ENCODE assay signal across 8 cellular contexts in the genomic region with DNA sequence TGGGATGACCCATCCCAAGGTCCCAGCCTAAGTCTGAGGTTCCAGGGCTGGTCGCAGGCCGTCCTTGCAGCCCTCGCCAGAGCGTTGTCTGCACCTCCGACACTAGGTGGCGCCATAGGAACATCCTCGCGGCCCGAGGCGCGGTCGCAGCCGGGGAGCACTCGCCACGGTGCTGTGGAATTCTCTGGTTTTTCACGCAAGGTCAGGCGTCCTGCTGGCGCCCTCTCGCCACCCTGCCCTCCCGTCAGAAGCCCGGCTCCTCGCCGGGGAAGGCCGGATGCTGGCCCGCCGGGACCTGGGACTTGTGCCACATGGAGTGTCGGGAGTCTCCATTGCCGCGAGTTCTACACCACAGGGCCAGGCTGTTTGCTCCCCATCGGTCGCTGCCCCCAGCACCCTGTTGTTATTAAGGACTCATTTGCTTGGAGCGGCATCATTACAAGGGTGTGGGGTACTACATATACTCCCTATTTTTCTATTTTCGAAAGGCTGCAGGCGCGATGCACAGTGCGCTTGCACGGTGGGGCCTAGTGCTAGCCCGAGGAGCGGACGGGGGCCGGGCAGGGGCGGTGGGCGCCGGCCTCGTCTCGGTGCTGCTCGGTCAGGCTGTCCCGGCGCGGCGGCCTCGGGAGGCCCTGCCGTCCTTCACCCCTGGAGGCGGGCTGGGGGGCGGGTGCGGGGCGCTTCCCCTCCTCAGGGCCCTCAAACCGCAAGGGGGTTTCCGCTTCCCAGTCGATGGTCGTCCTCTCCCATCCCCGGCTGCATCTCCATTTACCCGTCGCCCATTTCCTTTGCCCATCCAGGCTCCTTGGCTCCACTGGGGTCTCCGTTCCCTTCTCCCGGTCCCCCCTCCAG.
DNase-seq lines count a peak whose midpoint lies in the region; ATAC-seq and TF ChIP-seq lines count a peak whose summit lies in the region.

No MANE protein-coding gene starts in this region.

- peak; percentile 98 for ATAC-seq in GM18511 (IDR thresholded peaks at IDR 0.05; ENCODE audit: unreplicated experiment)
- peak; percentile 96 for ATAC-seq in HG03045 (IDR thresholded peaks at IDR 0.05; ENCODE audit: unreplicated experiment)
- peak; percentile 97 for ATAC-seq in activated CD4-positive, alpha-beta T cell treated with anti-CD3 and anti-CD28 coated beads for 36 hours

- H3K4me3 ChIP-seq in AG04450 (ENCODE audit: low read depth, low read length) = peak overlapping the region; percentile 54

- TF ChIP-seq CTCF in AG04450 (IDR thresholded peaks at IDR 0.05; ENCODE audit: low read depth, low read length) = peak; percentile 93
- TF ChIP-seq CTCF in chondrocyte (IDR thresholded peaks at IDR 0.05) = peak; percentile 99

- intact Hi-C loops in activated CD4-positive, alpha-beta T cell treated with anti-CD3 and anti-CD28 coated beads for 36 hours (cut with DNase I, micrococcal nuclease) = loop anchor here (1.0 to 5.0 kb wide), 5 partner anchors 150 to 1460 kb away; no protein-coding TSS in a partner anchor

- no peaks in the 10 kb centered on the region for H3K9me3 Mint-ChIP-seq in activated CD4-positive, alpha-beta T cell treated with anti-CD3 and anti-CD28 coated beads for 36 hours (ENCODE audit: low read depth)
- no peaks in the 10 kb centered on the region for H3K9me3 Mint-ChIP-seq in chondrocyte (ENCODE audit: low read depth)

- peak overlapping the region; percentile 62 for H3K4me3 Mint-ChIP-seq in activated CD4-positive, alpha-beta T cell treated with anti-CD3 and anti-CD28 coated beads for 36 hours
- H3K4me3 Mint-ChIP-seq in chondrocyte (ENCODE audit: unreplicated experiment) = peak overlapping the region; percentile 69

- peaks cover 7% of the 10 kb centered on the region for H3K4me1 Mint-ChIP-seq in activated CD4-positive, alpha-beta T cell treated with anti-CD3 and anti-CD28 coated beads for 36 hours
- H3K4me1 Mint-ChIP-seq in chondrocyte (ENCODE audit: low read depth) = peaks cover 6% of the 10 kb centered on the region

- H3K27ac ChIP-seq in AG04450 (ENCODE audit: low read depth, low read length) = no peak overlapping the region

- H3K36me3 Mint-ChIP-seq in activated CD4-positive, alpha-beta T cell treated with anti-CD3 and anti-CD28 coated beads for 36 hours (ENCODE audit: low read depth) = no peaks in the 10 kb centered on the region
- no peaks in the 10 kb centered on the region for H3K36me3 Mint-ChIP-seq in chondrocyte (ENCODE audit: low read depth)

- H3K27me3 Mint-ChIP-seq in activated CD4-positive, alpha-beta T cell treated with anti-CD3 and anti-CD28 coated beads for 36 hours = peaks cover 17% of the 10 kb centered on the region
- H3K27me3 Mint-ChIP-seq in chondrocyte (ENCODE audit: low read depth) = peaks cover 4% of the 10 kb centered on the region

- CTCF ChIA-PET in AG04450 (lab: Charles Lee) = interaction anchor here (0.7 to 1.9 kb wide), 14 partner anchors 10 to 1172 kb away, joined by 3 to 26 read pairs (median 4); no protein-coding TSS in a partner anchor
- CTCF ChIA-PET in activated CD4-positive, alpha-beta T cell treated with anti-CD3 and anti-CD28 coated beads for 36 hours (lab: Charles Lee) = interaction anchor here (0.6 to 1.4 kb wide), 3 partner anchors 11 to 36 kb away, joined by 3 to 6 read pairs (median 5); no protein-coding TSS in a partner anchor

- POLR2A ChIA-PET in AG04450 (lab: Yijun Ruan, JAX) = no interaction called here
- POLR2A ChIA-PET in activated CD4-positive, alpha-beta T cell treated with anti-CD3 and anti-CD28 coated beads for 36 hours (lab: Charles Lee) = no interaction called here

- peaks cover 2% of the 10 kb centered on the region; the same call in 1 of the 2 replicates for H3K9me3 ChIP-seq in AG04450 (ENCODE audit: control insufficient read depth, insufficient read depth, low read length)

- DNase-seq in AG04450 (ENCODE audit: low read depth, low spot score) (no peak), NCI-H2196 (lab: John Stamatoyannopoulos, UW; ENCODE audit: unreplicated experiment) (peak; percentile 75), chondrocyte (ENCODE audit: low spot score) (no peak), left kidney (ENCODE audit: low read depth, low spot score) (peak; percentile 95)
- peak; percentile 87 for DNase-seq in activated CD4-positive, alpha-beta T cell treated with anti-CD3 and anti-CD28 coated beads for 36 hours
- peak; percentile 81 to 82 for DNase-seq in stimulated activated CD4-positive, alpha-beta T cell treated with anti-CD3 and anti-CD28 coated beads, Interleukin-2, amount 100 ng/mL, for 24 hours

- no peak overlapping the region for H3K27ac Mint-ChIP-seq in activated CD4-positive, alpha-beta T cell treated with anti-CD3 and anti-CD28 coated beads for 36 hours
- no peak overlapping the region for H3K27ac Mint-ChIP-seq in chondrocyte (ENCODE audit: unreplicated experiment)

- H3K27me3 ChIP-seq in AG04450 (ENCODE audit: control insufficient read depth, insufficient read depth, low read length) = no peaks in the 10 kb centered on the region

Comparison
In these comparisons a context has a peak if more than half of its experiments do, and no peak if none do; other contexts are left out.
1. DNase-seq: peak in NCI-H2196 (single experiment), activated CD4-positive, alpha-beta T cell treated with anti-CD3 and anti-CD28 coated beads for 36 hours (single experiment), left kidney (single experiment) and stimulated activated CD4-positive, alpha-beta T cell treated with anti-CD3 and anti-CD28 coated beads, Interleukin-2, amount 100 ng/mL, for 24 hours (2 of 2); none in AG04450 (single experiment) and chondrocyte (single experiment).
2. Peak in every context shown above with its lines, with median percentiles within 50 percentile points of each other: ATAC-seq.